In genomic region chr12:52741378-52742195, GRCh38 we compare ENCODE assay signal across 8 cellular contexts.
DNase-seq lines count a peak whose midpoint lies in the region; ATAC-seq lines count a peak whose summit lies in the region.

No MANE protein-coding gene starts in this region.

- DNase-seq in GM19240 (ENCODE audit: insufficient read length, low spot score): peak; percentile 14
- peak; percentile 65 for DNase-seq in RKO (ENCODE audit: low spot score)
- peak; percentile 46 for DNase-seq in activated naive CD4-positive, alpha-beta T cell treated with Interleukin-2 at 50 U/mL for 16 hours
- peak; percentile 90 for DNase-seq in iPS-NIHi7 (ENCODE audit: extremely low spot score)
- peak; percentile 10 to 36 (median 28) for DNase-seq in stimulated activated CD4-positive, alpha-beta T cell treated with anti-CD3 and anti-CD28 coated beads, TNF-alpha, amount 100 ng/mL, for 4 hours (ENCODE audit: low read depth in 3 of 3)
- DNase-seq in OCI-M2 (lab: John Stamatoyannopoulos, UW; ENCODE audit: unreplicated experiment): no peak
- no peak for DNase-seq in putamen (ENCODE audit: low spot score)

- ATAC-seq in HG03439 (IDR thresholded peaks at IDR 0.05; ENCODE audit: unreplicated experiment): no peak

Comparison
In these comparisons a context has a peak if more than half of its experiments do, and no peak if none do; other contexts are left out.
1. DNase-seq: peak in GM19240 (single experiment), RKO (single experiment), activated naive CD4-positive, alpha-beta T cell treated with Interleukin-2 at 50 U/mL for 16 hours (single experiment), iPS-NIHi7 (single experiment) and stimulated activated CD4-positive, alpha-beta T cell treated with anti-CD3 and anti-CD28 coated beads, TNF-alpha, amount 100 ng/mL, for 4 hours (3 of 3); none in OCI-M2 (single experiment) and putamen (single experiment).